1 cellular context compared by ENCODE assay signal in genomic region chr2:171893824-171894611, GRCh38.
TF ChIP-seq lines count a peak whose summit lies in the region.

A gene with protein sequence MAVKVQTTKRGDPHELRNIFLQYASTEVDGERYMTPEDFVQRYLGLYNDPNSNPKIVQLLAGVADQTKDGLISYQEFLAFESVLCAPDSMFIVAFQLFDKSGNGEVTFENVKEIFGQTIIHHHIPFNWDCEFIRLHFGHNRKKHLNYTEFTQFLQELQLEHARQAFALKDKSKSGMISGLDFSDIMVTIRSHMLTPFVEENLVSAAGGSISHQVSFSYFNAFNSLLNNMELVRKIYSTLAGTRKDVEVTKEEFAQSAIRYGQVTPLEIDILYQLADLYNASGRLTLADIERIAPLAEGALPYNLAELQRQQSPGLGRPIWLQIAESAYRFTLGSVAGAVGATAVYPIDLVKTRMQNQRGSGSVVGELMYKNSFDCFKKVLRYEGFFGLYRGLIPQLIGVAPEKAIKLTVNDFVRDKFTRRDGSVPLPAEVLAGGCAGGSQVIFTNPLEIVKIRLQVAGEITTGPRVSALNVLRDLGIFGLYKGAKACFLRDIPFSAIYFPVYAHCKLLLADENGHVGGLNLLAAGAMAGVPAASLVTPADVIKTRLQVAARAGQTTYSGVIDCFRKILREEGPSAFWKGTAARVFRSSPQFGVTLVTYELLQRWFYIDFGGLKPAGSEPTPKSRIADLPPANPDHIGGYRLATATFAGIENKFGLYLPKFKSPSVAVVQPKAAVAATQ (minus strand): TSS chr2:171894244. CDS start chr2:171894214, 30 bp downstream.

TF ChIP-seq in GM12878, 131 proteins besides CTCF, POLR2A, EP300 and RAD21 (continued from another document):
- TF ChIP-seq, protein P1, sequence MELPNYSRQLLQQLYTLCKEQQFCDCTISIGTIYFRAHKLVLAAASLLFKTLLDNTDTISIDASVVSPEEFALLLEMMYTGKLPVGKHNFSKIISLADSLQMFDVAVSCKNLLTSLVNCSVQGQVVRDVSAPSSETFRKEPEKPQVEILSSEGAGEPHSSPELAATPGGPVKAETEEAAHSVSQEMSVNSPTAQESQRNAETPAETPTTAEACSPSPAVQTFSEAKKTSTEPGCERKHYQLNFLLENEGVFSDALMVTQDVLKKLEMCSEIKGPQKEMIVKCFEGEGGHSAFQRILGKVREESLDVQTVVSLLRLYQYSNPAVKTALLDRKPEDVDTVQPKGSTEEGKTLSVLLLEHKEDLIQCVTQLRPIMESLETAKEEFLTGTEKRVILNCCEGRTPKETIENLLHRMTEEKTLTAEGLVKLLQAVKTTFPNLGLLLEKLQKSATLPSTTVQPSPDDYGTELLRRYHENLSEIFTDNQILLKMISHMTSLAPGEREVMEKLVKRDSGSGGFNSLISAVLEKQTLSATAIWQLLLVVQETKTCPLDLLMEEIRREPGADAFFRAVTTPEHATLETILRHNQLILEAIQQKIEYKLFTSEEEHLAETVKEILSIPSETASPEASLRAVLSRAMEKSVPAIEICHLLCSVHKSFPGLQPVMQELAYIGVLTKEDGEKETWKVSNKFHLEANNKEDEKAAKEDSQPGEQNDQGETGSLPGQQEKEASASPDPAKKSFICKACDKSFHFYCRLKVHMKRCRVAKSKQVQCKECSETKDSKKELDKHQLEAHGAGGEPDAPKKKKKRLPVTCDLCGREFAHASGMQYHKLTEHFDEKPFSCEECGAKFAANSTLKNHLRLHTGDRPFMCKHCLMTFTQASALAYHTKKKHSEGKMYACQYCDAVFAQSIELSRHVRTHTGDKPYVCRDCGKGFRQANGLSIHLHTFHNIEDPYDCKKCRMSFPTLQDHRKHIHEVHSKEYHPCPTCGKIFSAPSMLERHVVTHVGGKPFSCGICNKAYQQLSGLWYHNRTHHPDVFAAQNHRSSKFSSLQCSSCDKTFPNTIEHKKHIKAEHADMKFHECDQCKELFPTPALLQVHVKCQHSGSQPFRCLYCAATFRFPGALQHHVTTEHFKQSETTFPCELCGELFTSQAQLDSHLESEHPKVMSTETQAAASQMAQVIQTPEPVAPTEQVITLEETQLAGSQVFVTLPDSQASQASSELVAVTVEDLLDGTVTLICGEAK (IDR thresholded peaks at IDR 0.05; ENCODE audit: borderline replicate concordance), result no peak
- TF ChIP-seq, protein P2, sequence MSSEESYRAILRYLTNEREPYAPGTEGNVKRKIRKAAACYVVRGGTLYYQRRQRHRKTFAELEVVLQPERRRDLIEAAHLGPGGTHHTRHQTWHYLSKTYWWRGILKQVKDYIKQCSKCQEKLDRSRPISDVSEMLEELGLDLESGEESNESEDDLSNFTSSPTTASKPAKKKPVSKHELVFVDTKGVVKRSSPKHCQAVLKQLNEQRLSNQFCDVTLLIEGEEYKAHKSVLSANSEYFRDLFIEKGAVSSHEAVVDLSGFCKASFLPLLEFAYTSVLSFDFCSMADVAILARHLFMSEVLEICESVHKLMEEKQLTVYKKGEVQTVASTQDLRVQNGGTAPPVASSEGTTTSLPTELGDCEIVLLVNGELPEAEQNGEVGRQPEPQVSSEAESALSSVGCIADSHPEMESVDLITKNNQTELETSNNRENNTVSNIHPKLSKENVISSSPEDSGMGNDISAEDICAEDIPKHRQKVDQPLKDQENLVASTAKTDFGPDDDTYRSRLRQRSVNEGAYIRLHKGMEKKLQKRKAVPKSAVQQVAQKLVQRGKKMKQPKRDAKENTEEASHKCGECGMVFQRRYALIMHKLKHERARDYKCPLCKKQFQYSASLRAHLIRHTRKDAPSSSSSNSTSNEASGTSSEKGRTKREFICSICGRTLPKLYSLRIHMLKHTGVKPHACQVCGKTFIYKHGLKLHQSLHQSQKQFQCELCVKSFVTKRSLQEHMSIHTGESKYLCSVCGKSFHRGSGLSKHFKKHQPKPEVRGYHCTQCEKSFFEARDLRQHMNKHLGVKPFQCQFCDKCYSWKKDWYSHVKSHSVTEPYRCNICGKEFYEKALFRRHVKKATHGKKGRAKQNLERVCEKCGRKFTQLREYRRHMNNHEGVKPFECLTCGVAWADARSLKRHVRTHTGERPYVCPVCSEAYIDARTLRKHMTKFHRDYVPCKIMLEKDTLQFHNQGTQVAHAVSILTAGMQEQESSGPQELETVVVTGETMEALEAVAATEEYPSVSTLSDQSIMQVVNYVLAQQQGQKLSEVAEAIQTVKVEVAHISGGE (CRISPR knock-in tag; IDR thresholded peaks at IDR 0.05), result no peak
- TF ChIP-seq SREBF1 (IDR thresholded peaks at IDR 0.05; ENCODE audit: low read length), result no peak
- TF ChIP-seq EGR1 (IDR thresholded peaks at IDR 0.05; ENCODE audit: borderline replicate concordance in 1 of 2, low read depth in 2 of 2, low read length in 2 of 2), result peak in 1 of 2 experiments; percentile 1; a peak in 1 of 3 replicates
- TF ChIP-seq FOXK2 (IDR thresholded peaks at IDR 0.05), result no peak
- no peak for TF ChIP-seq NFXL1 (IDR thresholded peaks at IDR 0.05; ENCODE audit: borderline replicate concordance)
- TF ChIP-seq NFIC (IDR thresholded peaks at IDR 0.05; ENCODE audit: low read depth, low read length), result no peak
- no peak for TF ChIP-seq BMI1 (IDR thresholded peaks at IDR 0.05; ENCODE audit: borderline replicate concordance)
